22 cellular contexts compared by ENCODE assay signal in genomic region chr1:237146247-237146646, GRCh38.
DNase-seq lines count a peak whose midpoint lies in the region; ATAC-seq and TF ChIP-seq lines count a peak whose summit lies in the region.
"Had no signal": no experiment of that assay in that cellular context is flagged by ENCODE, and none has a peak within 500 bp of the region (broad histone marks: within the 10 kb centered on the region; RNA-seq: fewer than 3 reads in every experiment).

No MANE protein-coding gene starts in this region.

- H3K9me3 ChIP-seq in HUES48 (ENCODE audit: control insufficient read depth, insufficient read depth, low read length), result no peaks in the 10 kb centered on the region
- H3K9me3 ChIP-seq in left lung, result no peaks in the 10 kb centered on the region
- H3K9me3 ChIP-seq in smooth muscle cell (replicated peaks; ENCODE audit: low read depth), result no peaks in the 10 kb centered on the region
- H3K9me3 ChIP-seq: body of pancreas, gastrocnemius medialis, MG63 had no signal

- no peaks in the 10 kb centered on the region for H3K36me3 ChIP-seq in HUES48 (ENCODE audit: control insufficient read depth, insufficient read depth, low read length)
- no peaks in the 10 kb centered on the region for H3K36me3 ChIP-seq in left lung
- no peaks in the 10 kb centered on the region for H3K36me3 ChIP-seq in smooth muscle cell (ENCODE audit: low read depth)
- H3K36me3 ChIP-seq in H7 (replicated peaks; ENCODE audit: control insufficient read depth, insufficient read depth, low read length), result no peaks in the 10 kb centered on the region
- H3K36me3 ChIP-seq: gastrocnemius medialis, MG63 had no signal

- DNase-seq in fibroblast of pulmonary artery (ENCODE audit: low read depth), result peak; percentile 42
- DNase-seq in left lung, result no peak
- DNase-seq in smooth muscle cell (lab: John Stamatoyannopoulos, UW; ENCODE audit: unreplicated experiment), result no peak
- DNase-seq in H7, result no peak
- DNase-seq in GF-D8 (lab: John Stamatoyannopoulos, UW), result no peak
- no peak for DNase-seq in NCI-H82 treated with DMSO at 0.1 percent for 48 hours (lab: John Stamatoyannopoulos, UW; ENCODE audit: unreplicated experiment)
- no peak for DNase-seq in stimulated activated CD4-positive, alpha-beta T cell treated with anti-CD3 and anti-CD28 coated beads, Interleukin-15, amount 100 ng/mL, for 24 hours
- DNase-seq: activated CD4-positive, alpha-beta T cell treated with anti-CD3 and anti-CD28 coated beads, Interleukin-2, amount 50 U/mL, for 48 hours; activated T-cell treated with anti-CD3 and anti-CD28 coated beads, Interleukin-2, amount 50 U/mL, for 1 hour; CD8-positive, alpha-beta T cell; DND-41; gastrocnemius medialis; mammary epithelial cell; MG63; NCI-H146; NCI-H345; nephron progenitor cell; stimulated activated naive CD4-positive, alpha-beta T cell; T-helper 1 cell had no signal

- no peaks in the 10 kb centered on the region for H3K79me2 ChIP-seq in smooth muscle cell (ENCODE audit: low read depth)

- H3K27me3 ChIP-seq in HUES48 (ENCODE audit: control insufficient read depth, insufficient read depth, low read length) (no peaks in the 10 kb centered on the region), left lung (no peaks in the 10 kb centered on the region), smooth muscle cell (ENCODE audit: low read depth) (no peaks in the 10 kb centered on the region), H7 (ENCODE audit: control insufficient read depth, insufficient read depth, low read length) (no peaks in the 10 kb centered on the region)
- H3K27me3 ChIP-seq: body of pancreas, gastrocnemius medialis had no signal

- H2AFZ ChIP-seq in smooth muscle cell (ENCODE audit: low read depth), result peak overlapping the region; percentile 48

- H3K4me3 ChIP-seq in HUES48 (ENCODE audit: low read depth, low read length), result no peak overlapping the region
- H3K4me3 ChIP-seq in fibroblast of pulmonary artery (replicated peaks; ENCODE audit: low read depth, low read length), result no peak overlapping the region
- no peak overlapping the region for H3K4me3 ChIP-seq in left lung
- H3K4me3 ChIP-seq in smooth muscle cell, result no peak overlapping the region
- no peak overlapping the region for H3K4me3 ChIP-seq in H7 (ENCODE audit: insufficient read depth, low read depth, low read length)
- H3K4me3 ChIP-seq: body of pancreas, gastrocnemius medialis, MG63 had no signal

- H3K9ac ChIP-seq in HUES48 (ENCODE audit: low read depth, low read length), result no peak overlapping the region
- no peak overlapping the region for H3K9ac ChIP-seq in smooth muscle cell (ENCODE audit: low read depth)

- H4K20me1 ChIP-seq in smooth muscle cell (ENCODE audit: low read depth), result no peaks in the 10 kb centered on the region

- WGBS in smooth muscle cell (ENCODE audit: low lambda C conversion rate), result 26% methylated on average over 7 of the region's 7 CpGs

- intact Hi-C loops in left lung (cut with DNase I), result no loop called here

- peaks cover 13% of the 10 kb centered on the region for H3K4me1 ChIP-seq in HUES48 (ENCODE audit: control insufficient read depth, insufficient read depth, low read length)
- peaks cover 0 to 12% of the 10 kb centered on the region in 2 donors for H3K4me1 ChIP-seq in left lung
- peaks cover 5% of the 10 kb centered on the region for H3K4me1 ChIP-seq in smooth muscle cell (ENCODE audit: low read depth)
- H3K4me1 ChIP-seq: body of pancreas, gastrocnemius medialis had no signal

- no peaks in the 10 kb centered on the region for H3F3A ChIP-seq in smooth muscle cell (ENCODE audit: low read depth)

- no peak for TF ChIP-seq CTCF in fibroblast of pulmonary artery (IDR thresholded peaks at IDR 0.05; ENCODE audit: low read length, missing control alignments)
- TF ChIP-seq CTCF in left lung (IDR thresholded peaks at IDR 0.05), result no peak
- no peak for TF ChIP-seq CTCF in smooth muscle cell (IDR thresholded peaks at IDR 0.05; ENCODE audit: borderline replicate concordance, insufficient read depth, poor library complexity, severe bottlenecking)

- ATAC-seq in left lung, result peak; percentile 29
- ATAC-seq: body of pancreas; CD8-positive, alpha-beta T cell; gastrocnemius medialis had no signal

- peak overlapping the region; percentile 67 for H3K4me2 ChIP-seq in smooth muscle cell

- H3K27ac ChIP-seq in HUES48 (ENCODE audit: low read depth, low read length) (peak overlapping the region; percentile 17), left lung (peak overlapping the region in 1 of 2 donors; percentile 45), smooth muscle cell (ENCODE audit: low read depth) (no peak overlapping the region)
- H3K27ac ChIP-seq: body of pancreas, gastrocnemius medialis, RWPE1 had no signal
